ENCODE assay signal across 20 cellular contexts in genomic region chr16:80604600-80605355, GRCh38.
"Had no signal": no experiment of that assay in that cellular context is flagged by ENCODE, and none has a peak within 500 bp of the region (broad histone marks: within the 10 kb centered on the region; RNA-seq: fewer than 3 reads in every experiment).

No MANE protein-coding gene starts in this region.

- H3K4me1 Mint-ChIP-seq: mesothelial cell of epicardium had no signal

- H3K36me3 Mint-ChIP-seq: immature natural killer cell, mesothelial cell of epicardium, natural killer cell had no signal

- H3K4me1 ChIP-seq: esophagus muscularis mucosa, gastrocnemius medialis, left ventricle myocardium inferior, lower lobe of right lung, spleen, testis, tibial nerve had no signal

- ATAC-seq: effector memory CD8-positive, alpha-beta T cell; gastrocnemius medialis; left cardiac atrium; lower lobe of right lung; natural killer cell; sciatic nerve had no signal

- H3K9me3 Mint-ChIP-seq: immature natural killer cell, natural killer cell had no signal

- H3K36me3 ChIP-seq: gastrocnemius medialis had no signal

- H3K4me3 Mint-ChIP-seq: effector memory CD8-positive, alpha-beta T cell; immature natural killer cell; memory B cell; mesothelial cell of epicardium; natural killer cell; neural crest cell had no signal

- DNase-seq: cortex of kidney; effector memory CD8-positive, alpha-beta T cell; gastrocnemius medialis; immature natural killer cell; left cardiac atrium; left ventricle myocardium inferior; lower lobe of right lung; natural killer cell; posterior cingulate gyrus; spleen; stimulated activated naive CD4-positive, alpha-beta T cell treated with Interleukin-2 at 50 U/mL for 16 hours; testis had no signal

- FAIRE-seq: keratinocyte had no signal

- H3K4me3 ChIP-seq: esophagus muscularis mucosa, gastrocnemius medialis, left ventricle myocardium inferior, lower lobe of right lung, spleen, testis, tibial nerve had no signal

- H3K27ac Mint-ChIP-seq: effector memory CD8-positive, alpha-beta T cell; immature natural killer cell; memory B cell; mesothelial cell of epicardium; natural killer cell had no signal

- H3K9me3 ChIP-seq: esophagus muscularis mucosa, gastrocnemius medialis, left ventricle myocardium inferior, lower lobe of right lung, testis, tibial nerve had no signal

- H3K27me3 Mint-ChIP-seq: effector memory CD8-positive, alpha-beta T cell; memory B cell had no signal

- H3K27ac ChIP-seq: epithelial cell of prostate, esophagus muscularis mucosa, gastrocnemius medialis, left ventricle myocardium inferior, lower lobe of right lung, spleen, testis, tibial nerve had no signal
